In the genomic region with DNA sequence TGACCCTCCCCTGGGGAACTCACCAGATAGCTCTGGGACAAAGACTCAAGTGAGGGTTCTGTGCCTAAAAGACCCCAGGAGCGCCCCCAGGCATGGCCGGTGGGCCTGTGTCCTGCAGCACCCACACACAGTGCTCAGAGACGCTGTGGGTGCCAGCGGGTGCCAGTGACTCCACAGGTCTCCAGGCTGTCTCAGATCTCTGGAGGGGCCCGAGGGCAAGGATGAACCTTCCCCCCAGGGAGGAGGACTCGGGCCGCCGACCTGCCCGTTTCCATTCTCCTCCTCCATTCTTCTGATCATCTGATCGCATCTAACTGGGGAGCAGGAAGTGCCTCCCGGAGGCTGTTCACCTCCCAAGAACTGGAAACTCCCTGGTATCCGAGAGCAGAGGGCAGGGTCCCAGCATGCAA, we compare ENCODE assay signal across 8 cellular contexts. TPM values are rescaled to one million over a fixed set of nuclear protein-coding genes. Genes with fewer than 3 reads are reported as not detected.
DNase-seq lines count a peak whose midpoint lies in the region; ATAC-seq and TF ChIP-seq lines count a peak whose summit lies in the region.

No MANE protein-coding gene starts in this region.

- no peaks in the 10 kb centered on the region for H3K27me3 Mint-ChIP-seq in activated CD8-positive, alpha-beta memory T cell treated with anti-CD3 and anti-CD28 coated beads, Interleukin-2, amount 10 ng/mL, durations not matched to agents 7 days and 5 days

- H3K9me3 ChIP-seq in mucosa of descending colon: no peaks in the 10 kb centered on the region

- intact Hi-C loops in mucosa of descending colon (cut with DNase I, micrococcal nuclease): no loop called here
- intact Hi-C loops in posterior cingulate gyrus (cut with DNase I): no loop called here

- peaks cover 36% of the 10 kb centered on the region for H3K4me1 Mint-ChIP-seq in activated CD8-positive, alpha-beta memory T cell treated with anti-CD3 and anti-CD28 coated beads, Interleukin-2, amount 10 ng/mL, durations not matched to agents 7 days and 5 days

- peaks cover 8% of the 10 kb centered on the region for H3K4me1 ChIP-seq in mucosa of descending colon (ENCODE audit: low read depth)

- no peak overlapping the region for H3K4me3 ChIP-seq in mucosa of descending colon

- H3K36me3 ChIP-seq in mucosa of descending colon (ENCODE audit: low read depth): no peaks in the 10 kb centered on the region

- TF ChIP-seq CTCF in mucosa of descending colon (IDR thresholded peaks at IDR 0.05): no peak

- H3K27ac Mint-ChIP-seq in activated CD8-positive, alpha-beta memory T cell treated with anti-CD3 and anti-CD28 coated beads, Interleukin-2, amount 10 ng/mL, durations not matched to agents 7 days and 5 days: peak overlapping the region; percentile 86

- peak; percentile 48 for DNase-seq in activated gamma-delta T cell treated with Interleukin-2 at 50 U/mL for 16 hours
- no peak for DNase-seq in activated gamma-delta T cell (lab: John Stamatoyannopoulos, UW)
- peak; percentile 75 for DNase-seq in activated CD8-positive, alpha-beta memory T cell treated with anti-CD3 and anti-CD28 coated beads, Interleukin-2, amount 10 ng/mL, durations not matched to agents 7 days and 5 days
- DNase-seq in mucosa of descending colon: no peak
- DNase-seq in cerebellum (ENCODE audit: low spot score): no peak
- DNase-seq in posterior cingulate gyrus: no peak

- ATAC-seq in HG03175 (IDR thresholded peaks at IDR 0.05; ENCODE audit: unreplicated experiment): peak; percentile 39
- peak; percentile 41 for ATAC-seq in activated CD8-positive, alpha-beta memory T cell treated with anti-CD3 and anti-CD28 coated beads, Interleukin-2, amount 10 ng/mL, durations not matched to agents 7 days and 5 days
- ATAC-seq in mucosa of descending colon: peak; percentile 6
- ATAC-seq in GM21737 (IDR thresholded peaks at IDR 0.05; ENCODE audit: unreplicated experiment): no peak

- peaks cover 4% of the 10 kb centered on the region for H3K36me3 Mint-ChIP-seq in activated CD8-positive, alpha-beta memory T cell treated with anti-CD3 and anti-CD28 coated beads, Interleukin-2, amount 10 ng/mL, durations not matched to agents 7 days and 5 days

- no peaks in the 10 kb centered on the region for H3K9me3 Mint-ChIP-seq in activated CD8-positive, alpha-beta memory T cell treated with anti-CD3 and anti-CD28 coated beads, Interleukin-2, amount 10 ng/mL, durations not matched to agents 7 days and 5 days (ENCODE audit: low read depth)

- peak overlapping the region; percentile 90 for H3K4me3 Mint-ChIP-seq in activated CD8-positive, alpha-beta memory T cell treated with anti-CD3 and anti-CD28 coated beads, Interleukin-2, amount 10 ng/mL, durations not matched to agents 7 days and 5 days

- CTCF ChIA-PET in activated CD8-positive, alpha-beta memory T cell treated with anti-CD3 and anti-CD28 coated beads, Interleukin-2, amount 10 ng/mL, durations not matched to agents 7 days and 5 days (lab: Charles Lee): interaction anchor here (0.7 to 3.3 kb wide), 9 partner anchors 11 to 82 kb away, joined by 3 to 41 read pairs (median 6); a partner anchor contains a TSS

RNA-seq across cellular contexts. Expression of a gene that starts 1.0 kb away (rescaled TPM):
- total RNA-seq in activated CD8-positive, alpha-beta memory T cell treated with anti-CD3 and anti-CD28 coated beads, Interleukin-2, amount 10 ng/mL, durations not matched to agents 7 days and 5 days: 100 to 1,000 TPM; 142 to 173 TPM
- total RNA-seq in mucosa of descending colon: 1 to 10 TPM; 4.8 to 7.0 (median 5.2) TPM
- total RNA-seq in cerebellum: 1.6 TPM

RNA-seq across cellular contexts. Expression of a gene that starts 33.0 kb away (rescaled TPM):
- total RNA-seq in activated CD8-positive, alpha-beta memory T cell treated with anti-CD3 and anti-CD28 coated beads, Interleukin-2, amount 10 ng/mL, durations not matched to agents 7 days and 5 days: 10 to 100 TPM; 60.4 to 64.7 TPM
- total RNA-seq in mucosa of descending colon (10 to 100 TPM; 48.1 to 63.4 (median 58.8) TPM), cerebellum (37.8 TPM)

RNA-seq across cellular contexts. Expression of a gene that starts 33.0 kb away (rescaled TPM):
- 10 to 100 TPM; 50.7 to 60.1 TPM for total RNA-seq in activated CD8-positive, alpha-beta memory T cell treated with anti-CD3 and anti-CD28 coated beads, Interleukin-2, amount 10 ng/mL, durations not matched to agents 7 days and 5 days
- total RNA-seq in mucosa of descending colon (10 to 100 TPM; 39.1 to 54.0 (median 42.7) TPM), cerebellum (8.9 TPM)

RNA-seq across cellular contexts. Expression of a gene that starts 38.0 kb away (rescaled TPM):
- total RNA-seq in activated CD8-positive, alpha-beta memory T cell treated with anti-CD3 and anti-CD28 coated beads, Interleukin-2, amount 10 ng/mL, durations not matched to agents 7 days and 5 days: under 1 TPM in 1 of 2 experiments, not detected in 1; 0.12 TPM
- total RNA-seq in mucosa of descending colon (1 to 10 TPM in 1 of 3 donors, under 1 TPM in 2; 0.09 to 1.2 (median 0.36) TPM), cerebellum (0.09 TPM)

RNA-seq across cellular contexts. Expression of a gene that starts 45.7 kb away (rescaled TPM):
- total RNA-seq in activated CD8-positive, alpha-beta memory T cell treated with anti-CD3 and anti-CD28 coated beads, Interleukin-2, amount 10 ng/mL, durations not matched to agents 7 days and 5 days: not detected
- not detected for total RNA-seq in mucosa of descending colon
- total RNA-seq in cerebellum: not detected

Comparison
In these comparisons a context has a peak if more than half of its experiments do, and no peak if none do; other contexts are left out.
1. DNase-seq: peak in activated gamma-delta T cell treated with Interleukin-2 at 50 U/mL for 16 hours (single experiment) and activated CD8-positive, alpha-beta memory T cell treated with anti-CD3 and anti-CD28 coated beads, Interleukin-2, amount 10 ng/mL, durations not matched to agents 7 days and 5 days (single experiment); none in activated gamma-delta T cell (single experiment), mucosa of descending colon (0 of 3), cerebellum (single experiment) and posterior cingulate gyrus (0 of 10).
2. RNA of a gene that starts 1.0 kb away (total RNA-seq): 142 to 173 TPM in activated CD8-positive, alpha-beta memory T cell treated with anti-CD3 and anti-CD28 coated beads, Interleukin-2, amount 10 ng/mL, durations not matched to agents 7 days and 5 days; 4.8 to 7.0 TPM in mucosa of descending colon and 1.6 TPM in cerebellum (single experiment); every median in the first group is over 10 times any median in the second.